ENCODE assay signal across 7 cellular contexts in genomic region chr16:29270923-29271322, GRCh38.
DNase-seq lines count a peak whose midpoint lies in the region; ATAC-seq, FAIRE-seq and TF ChIP-seq lines count a peak whose summit lies in the region.
"Not testable (repeated sequence)": the region's sequence is repeated elsewhere in the genome, so short reads cannot be mapped to it uniquely, and the experiment has no call there.

No MANE protein-coding gene starts in this region.

- not testable (repeated sequence) for TF ChIP-seq EP300 in HepG2 (IDR thresholded peaks at IDR 0.05; ENCODE audit: low read depth in 2 of 2, low read length in 2 of 2); HepG2 (CRISPR knock-in tag; IDR thresholded peaks at IDR 0.05; ENCODE audit: borderline replicate concordance)

- H4K20me1 ChIP-seq in PC-3 (ENCODE audit: low read length); HepG2 (ENCODE audit: insufficient read depth, low read length): not testable (repeated sequence)

- intact Hi-C loops in PC-3 (cut with micrococcal nuclease); HepG2 (cut with micrococcal nuclease; ENCODE audit: unreplicated experiment): not testable (repeated sequence)

- not testable (repeated sequence) for H3K27me3 Mint-ChIP-seq in endothelial cell (ENCODE audit: unreplicated experiment)

- DNase-seq in PC-3; endothelial cell (ENCODE audit: low spot score); HepG2 (ENCODE audit: low spot score): not testable (repeated sequence)
- DNase-seq in activated effector memory CD4-positive, alpha-beta T cell treated with anti-CD3 and anti-CD28 coated beads, Interleukin-2, amount 50 U/mL, for 16 hours, result peak; percentile 16

- not testable (repeated sequence) for TF ChIP-seq POLR2A in HepG2 (IDR thresholded peaks at IDR 0.05; ENCODE audit: insufficient read depth in 1 of 2, low read depth in 2 of 2, low read length in 2 of 2)

- CTCF ChIA-PET in HEK293 (lab: Yijun Ruan, JAX); PC-3 (lab: Charles Lee); HepG2 (lab: Yijun Ruan, JAX; ENCODE audit: low intra/inter-chr PET ratio, low total read pairs): not testable (repeated sequence)

- H3K4me3 ChIP-seq in ACC112 (ENCODE audit: low read depth, low read length); HEK293 (ENCODE audit: low read depth, low read length); PC-3 (ENCODE audit: low read length); HepG2 (replicated peaks in 1 of 3; ENCODE audit: insufficient read depth in 1 of 3, low read depth in 2 of 3, low read length in 3 of 3); skeletal muscle satellite cell (ENCODE audit: low read length): not testable (repeated sequence)

- not testable (repeated sequence) for H3K4me2 ChIP-seq in PC-3 (ENCODE audit: low read length); HepG2 (ENCODE audit: low read depth, low read length); skeletal muscle satellite cell (ENCODE audit: low read length)

- H3K36me3 ChIP-seq in ACC112 (ENCODE audit: insufficient read depth, low read length); HEK293 (ENCODE audit: control insufficient read depth in 2 of 2, insufficient read depth in 1 of 2, low read length in 2 of 2); PC-3 (ENCODE audit: low read depth, low read length); HepG2 (replicated peaks in 1 of 2; ENCODE audit: control insufficient read depth in 1 of 2, insufficient read depth in 2 of 2, low read length in 2 of 2); skeletal muscle satellite cell (ENCODE audit: insufficient read depth, low read length): not testable (repeated sequence)

- not testable (repeated sequence) for H3F3A ChIP-seq in PC-3 (ENCODE audit: low read length, unreplicated experiment)

- not testable (repeated sequence) for H3K9me3 Mint-ChIP-seq in endothelial cell (ENCODE audit: unreplicated experiment)

- in situ Hi-C loops in HepG2 (cut with HindIII; ENCODE audit: extremely low pct_ligation_motif_present, low pct_unique_long_range_greater_than_20kb), result not testable (repeated sequence)

- TF ChIP-seq RAD21 in HepG2 (CRISPR knock-in tag; IDR thresholded peaks at IDR 0.05), result not testable (repeated sequence)

- ATAC-seq in PC-3, HepG2: not testable (repeated sequence)

- H3K4me3 Mint-ChIP-seq in endothelial cell (ENCODE audit: unreplicated experiment), result peak overlapping the region; percentile 4

- not testable (repeated sequence) for H3K36me3 Mint-ChIP-seq in endothelial cell (ENCODE audit: low read depth, unreplicated experiment)

- FAIRE-seq in HepG2 (lab: Jason Lieb, UNC), result not testable (repeated sequence)

- not testable (repeated sequence) for H2AFZ ChIP-seq in ACC112 (ENCODE audit: low read length, unreplicated experiment); PC-3 (ENCODE audit: low read length); HepG2 (ENCODE audit: low read length)

- peaks cover 50% of the 10 kb centered on the region for H3K4me1 ChIP-seq in ACC112 (ENCODE audit: control insufficient read depth, insufficient read depth, low read length, unreplicated experiment)
- H3K4me1 ChIP-seq in HEK293 (ENCODE audit: control insufficient read depth, insufficient read depth, low read length), result not testable (repeated sequence)
- H3K4me1 ChIP-seq in PC-3 (ENCODE audit: insufficient read depth, low read length), result peaks cover 28% of the 10 kb centered on the region
- peaks cover 53% of the 10 kb centered on the region for H3K4me1 ChIP-seq in HepG2 (ENCODE audit: insufficient read depth, low read length)
- H3K4me1 ChIP-seq in skeletal muscle satellite cell (ENCODE audit: control insufficient read depth, insufficient read depth, low read length), result peaks cover 44% of the 10 kb centered on the region

- not testable (repeated sequence) for H3K27me3 ChIP-seq in ACC112 (ENCODE audit: insufficient read depth, low read length); PC-3 (ENCODE audit: low read length); HepG2 (ENCODE audit: control insufficient read depth in 1 of 2, insufficient read depth in 2 of 2, low read length in 2 of 2); skeletal muscle satellite cell (ENCODE audit: control insufficient read depth, insufficient read depth, low read length)

- not testable (repeated sequence) for H3K4me1 Mint-ChIP-seq in endothelial cell (ENCODE audit: unreplicated experiment)

- not testable (repeated sequence) for TF ChIP-seq CTCF in HEK293 (tag by site-specific recombination; IDR thresholded peaks at IDR 0.05); PC-3 (conservative IDR thresholded peaks at IDR 0.05; ENCODE audit: low read depth, low read length); endothelial cell (IDR thresholded peaks at IDR 0.05; ENCODE audit: unreplicated experiment); HepG2 (CRISPR knock-in tag; IDR thresholded peaks at IDR 0.05)

- not testable (repeated sequence) for H3K27ac Mint-ChIP-seq in endothelial cell (ENCODE audit: unreplicated experiment)

- H3K27ac ChIP-seq in ACC112 (ENCODE audit: low read depth, low read length) (peak overlapping the region; percentile 98), PC-3 (ENCODE audit: low read length) (peak overlapping the region; percentile 99)
- H3K27ac ChIP-seq in HEK293 (ENCODE audit: extremely low read depth, low read depth, low read length); HepG2 (ENCODE audit: extremely low read length, insufficient read depth, low read length): not testable (repeated sequence)

- H3K79me2 ChIP-seq in ACC112 (ENCODE audit: control insufficient read depth, insufficient read depth, low read length, unreplicated experiment); PC-3 (ENCODE audit: low read length); HepG2 (ENCODE audit: insufficient read depth, low read length): not testable (repeated sequence)

- POLR2A ChIA-PET in HEK293 (lab: Yijun Ruan, JAX); PC-3 (lab: Charles Lee; ENCODE audit: unreplicated experiment); HepG2 (lab: Yijun Ruan, JAX): not testable (repeated sequence)

- not testable (repeated sequence) for H3K9me2 ChIP-seq in PC-3 (replicated peaks; ENCODE audit: low read length)

- H3K9ac ChIP-seq in PC-3 (ENCODE audit: low read length), result peak overlapping the region; percentile 88
- not testable (repeated sequence) for H3K9ac ChIP-seq in HepG2 (ENCODE audit: insufficient read depth, low read depth, low read length)
- H3K9ac ChIP-seq in skeletal muscle satellite cell (ENCODE audit: low read depth, low read length), result peak overlapping the region; percentile 16

- not testable (repeated sequence) for H3K9me3 ChIP-seq in HEK293 (ENCODE audit: control insufficient read depth, insufficient read depth, low read depth, low read length); PC-3 (ENCODE audit: low read length); HepG2 (ENCODE audit: low read length); skeletal muscle satellite cell (replicated peaks; ENCODE audit: low read length)

- not testable (repeated sequence) for BruUV-seq in PC-3 (replicated peaks; lab: Mats Ljungman, UMichigan); HepG2 (replicated peaks; lab: Mats Ljungman, UMichigan)

TF ChIP-seq in HEK293, 187 proteins besides CTCF, POLR2A, EP300 and RAD21:
- TF ChIP-seq EGR2 (tag by site-specific recombination; IDR thresholded peaks at IDR 0.05; ENCODE audit: low read depth) (peak; percentile 83), ZFHX2 (tag by site-specific recombination; conservative IDR thresholded peaks at IDR 0.05) (peak; percentile 45), ZBTB17 (tag by site-specific recombination; IDR thresholded peaks at IDR 0.05) (peak; percentile 68), ZNF366 (tag by site-specific recombination; conservative IDR thresholded peaks at IDR 0.05) (peak; percentile 43; the same call in 1 of the 2 replicates)

TF ChIP-seq in HepG2, 621 proteins besides CTCF, POLR2A, EP300 and RAD21:
- TF ChIP-seq FOXA1 (IDR thresholded peaks at IDR 0.05) (0 out of 2 replicates have a peak, but pooled peaks have one; percentile 2), IKZF1 (IDR thresholded peaks at IDR 0.05) (0 out of 2 replicates have a peak, but pooled peaks have one; percentile 32), ZNF710 (CRISPR knock-in tag; IDR thresholded peaks at IDR 0.05; ENCODE audit: borderline replicate concordance) (0 out of 2 replicates have a peak, but pooled peaks have one; percentile 18), ATM (IDR thresholded peaks at IDR 0.05; ENCODE audit: borderline replicate concordance) (0 out of 2 replicates have a peak, but pooled peaks have one; percentile 49)
- TF ChIP-seq FOXA1 (CRISPR knock-in tag; IDR thresholded peaks at IDR 0.05), result not testable (repeated sequence)
